1 cellular context compared by ENCODE assay signal in genomic region chr11:110716361-110716760, GRCh38.
TF ChIP-seq lines count a peak whose summit lies in the region.

No MANE protein-coding gene starts in this region.

TF ChIP-seq in IMR-90, 13 proteins besides CTCF, POLR2A, EP300 and RAD21 (continued from another document):
- TF ChIP-seq CHD1 (IDR thresholded peaks at IDR 0.05; ENCODE audit: low read depth, low read length) (no peak), MXI1 (IDR thresholded peaks at IDR 0.05; ENCODE audit: borderline replicate concordance, low read depth, low read length) (no peak)
TF ChIP-seq in IMR-90: peak in this region for 1.
